11 cellular contexts compared by ENCODE assay signal in the genomic region with DNA sequence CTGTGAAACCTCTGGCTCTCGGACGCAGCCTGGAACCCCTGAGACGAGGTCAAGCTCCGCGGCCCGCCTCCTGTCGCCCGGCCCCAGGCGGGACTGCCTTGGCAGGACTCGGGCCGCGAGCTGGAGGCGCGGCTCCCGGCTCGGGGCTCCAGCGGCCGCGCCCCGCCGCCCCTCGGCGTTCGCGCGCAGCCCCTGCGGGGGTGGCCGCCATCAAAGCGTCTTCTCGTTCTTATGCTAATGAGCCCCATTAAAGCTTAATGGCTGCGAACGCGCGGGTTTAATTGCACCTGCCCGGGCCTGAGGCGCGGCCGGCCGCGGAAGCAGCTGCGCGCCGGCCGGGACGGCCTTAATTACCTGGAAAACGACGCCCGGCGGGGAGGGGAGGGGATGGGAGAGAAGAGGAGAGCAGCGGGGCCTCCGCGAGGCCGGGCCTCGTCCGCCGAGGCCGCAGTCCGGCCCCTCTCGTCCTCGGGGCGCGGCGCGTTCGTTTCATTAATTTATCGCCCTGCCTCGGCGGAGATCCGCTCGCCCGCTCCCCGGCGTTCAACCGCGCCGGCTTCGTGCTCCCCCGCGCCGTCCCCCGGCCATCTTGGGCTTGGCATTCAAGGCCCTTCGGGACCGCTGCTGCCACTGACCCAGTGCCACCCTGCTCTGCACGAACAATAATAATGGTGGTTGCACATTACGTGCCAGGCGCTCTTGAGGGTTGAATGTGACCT. TPM values are rescaled to one million over a fixed set of nuclear protein-coding genes. Genes with fewer than 3 reads are reported as not detected.
A peak's percentile ranks its signal among the peaks of the same experiment; 100 is the strongest.
DNase-seq lines count a peak whose midpoint lies in the region; ATAC-seq and TF ChIP-seq lines count a peak whose summit lies in the region.
"Had no signal": no experiment of that assay in that cellular context is flagged by ENCODE, and none has a peak within 500 bp of the region (broad histone marks: within the 10 kb centered on the region; RNA-seq: fewer than 3 reads in every experiment).

No MANE protein-coding gene starts in this region.

- intact Hi-C loops in body of pancreas (cut with DNase I), result no loop called here
- intact Hi-C loops in left colon (cut with DNase I, micrococcal nuclease), result no loop called here
- intact Hi-C loops in stomach (cut with DNase I; ENCODE audit: low total_unique reads), result no loop called here
- intact Hi-C loops in posterior vena cava (cut with DNase I), result no loop called here

- H3K27me3 ChIP-seq in HUES48 (ENCODE audit: control insufficient read depth, insufficient read depth, low read length) (peaks cover 100% of the 10 kb centered on the region), body of pancreas (no peaks in the 10 kb centered on the region), stomach (no peaks in the 10 kb centered on the region)

- H3K4me1 ChIP-seq in HUES48 (ENCODE audit: control insufficient read depth, insufficient read depth, low read length) (peaks cover 28% of the 10 kb centered on the region), body of pancreas (peaks cover 86% of the 10 kb centered on the region), stomach (peaks cover 75 to 89% (median 83%) of the 10 kb centered on the region in 4 donors)

- no peak overlapping the region for H3K9ac ChIP-seq in HUES48 (ENCODE audit: low read depth, low read length)

- H3K4me3 ChIP-seq in HUES48 (ENCODE audit: low read depth, low read length), result peak overlapping the region; percentile 35; the same call in 1 of the 2 replicates
- H3K4me3 ChIP-seq in body of pancreas, result no peak overlapping the region
- H3K4me3 ChIP-seq in stomach, result peak overlapping the region; percentile 36 to 47 (median 41)

- peak in 1 of 4 donors; percentile 35 for DNase-seq in body of pancreas
- DNase-seq in left colon, result peak in 1 of 2 donors; percentile 63
- DNase-seq in stomach, result peak; percentile 47
- no peak for DNase-seq in posterior vena cava (ENCODE audit: low spot score)
- no peak for DNase-seq in activated T-cell treated with anti-CD3 and anti-CD28 coated beads, Interleukin-2, amount 50 U/mL, for 1 hour
- DNase-seq: EL, NCI-H1105 had no signal

- WGBS in body of pancreas, 2 donors, result 37 to 63% methylated on average over 31 to 69 of the region's 86 CpGs
- WGBS in stomach, 5 donors, result 17 to 35% (median 28%) methylated on average over 58 to 86 of the region's 86 CpGs

- TF ChIP-seq EP300 in stomach (IDR thresholded peaks at IDR 0.05), result no peak

- TF ChIP-seq POLR2A in body of pancreas (IDR thresholded peaks at IDR 0.05) (no peak), stomach (IDR thresholded peaks at IDR 0.05) (no peak)

- TF ChIP-seq CTCF in body of pancreas (IDR thresholded peaks at IDR 0.05) (no peak), stomach (IDR thresholded peaks at IDR 0.05) (no peak)

- H3K27ac ChIP-seq in HUES48 (ENCODE audit: low read depth, low read length) (no peak overlapping the region), body of pancreas (peak overlapping the region; percentile 36 to 97 (median 86)), stomach (peak overlapping the region; percentile 30 to 99 (median 98))

- H3K36me3 ChIP-seq in HUES48 (ENCODE audit: control insufficient read depth, insufficient read depth, low read length) (no peaks in the 10 kb centered on the region), body of pancreas (replicated peaks in 1 of 2; ENCODE audit: insufficient read depth in 1 of 2, low read depth in 2 of 2) (no peaks in the 10 kb centered on the region), stomach (no peaks in the 10 kb centered on the region)

- ATAC-seq in body of pancreas, result no peak
- ATAC-seq in left colon, result peak; percentile 63
- ATAC-seq in HG02759 (IDR thresholded peaks at IDR 0.05; ENCODE audit: unreplicated experiment), result no peak
- no peak for ATAC-seq in GM19463 (IDR thresholded peaks at IDR 0.05; ENCODE audit: unreplicated experiment)
- ATAC-seq: esophagus mucosa had no signal

- no peaks in the 10 kb centered on the region for H3K9me3 ChIP-seq in HUES48 (ENCODE audit: control insufficient read depth, insufficient read depth, low read length)
- no peaks in the 10 kb centered on the region for H3K9me3 ChIP-seq in body of pancreas
- no peaks in the 10 kb centered on the region for H3K9me3 ChIP-seq in stomach

RNA-seq across cellular contexts. Expression of a gene that starts 19.2 kb away (rescaled TPM):
- total RNA-seq in body of pancreas (10 to 100 TPM; 16.3 to 41.5 TPM), left colon (10 to 100 TPM; 15.8 to 23.8 TPM), stomach (10 to 100 TPM; 19.1 to 94.5 (median 46.9) TPM), posterior vena cava (10 to 100 TPM; 25.6 to 36.5 TPM)
- 10 to 100 TPM in 2 of 3 donors, 1 to 10 TPM in 1; 4.6 to 12.5 (median 12.0) TPM for polyA plus RNA-seq in stomach

Comparison
In these comparisons a context has a peak if more than half of its experiments do, and no peak if none do; other contexts are left out.
1. H3K4me3 ChIP-seq: peak in HUES48 (single experiment) and stomach (4 of 4); none in body of pancreas (0 of 2).